Comparison of ENCODE assay signal across 8 cellular contexts in genomic region chr12:6182279-6182898, GRCh38. TPM values are rescaled to one million over a fixed set of nuclear protein-coding genes. Genes with fewer than 3 reads are reported as not detected.
DNase-seq lines count a peak whose midpoint lies in the region; ATAC-seq and TF ChIP-seq lines count a peak whose summit lies in the region.

No MANE protein-coding gene starts in this region.

- peaks cover 10% of the 10 kb centered on the region for H3K4me1 Mint-ChIP-seq in nephron

- peak overlapping the region; percentile 0 to 56 (median 42) for H3K4me3 Mint-ChIP-seq in nephron

- no peak for TF ChIP-seq CTCF in dorsolateral prefrontal cortex (IDR thresholded peaks at IDR 0.05 in 54 of 56, conservative IDR thresholded peaks at IDR 0.05 in 2 of 56; ENCODE audit: low read depth in 1 of 56, partially characterized antibody in 56 of 56)
- no peak for TF ChIP-seq CTCF in nephron (IDR thresholded peaks at IDR 0.05; ENCODE audit: unreplicated experiment in 3 of 3)

- H3K27me3 ChIP-seq in dorsolateral prefrontal cortex, result no peaks in the 10 kb centered on the region

- DNase-seq in AG08395 (ENCODE audit: low spot score) (peak; percentile 80), NCI-H187 treated with DMSO at 0.1 percent for 48 hours (lab: John Stamatoyannopoulos, UW) (peak; percentile 48), dorsolateral prefrontal cortex (peak in 5 of 10 donors; percentile 45 to 71 (median 58)), cerebellar nuclear complex (lab: John Stamatoyannopoulos, UW) (no peak)
- no peak for DNase-seq in activated CD4-positive, alpha-beta T cell treated with anti-CD3 and anti-CD28 coated beads, Interleukin-2, amount 50 U/mL, for 1 hour

- intact Hi-C loops in dorsolateral prefrontal cortex (cut with DNase I), result no loop called here

- peak overlapping the region in 58 of 59 donors; percentile 6 to 87 (median 74) for H3K27ac ChIP-seq in dorsolateral prefrontal cortex

- H3K4me3 ChIP-seq in dorsolateral prefrontal cortex, result peak overlapping the region in 4 of 59 donors; percentile 5 to 20 (median 13)

- peak overlapping the region; percentile 34 to 83 (median 81) for H3K27ac Mint-ChIP-seq in nephron

- no peaks in the 10 kb centered on the region for H3K27me3 Mint-ChIP-seq in nephron (ENCODE audit: low read depth)

- no peaks in the 10 kb centered on the region for H3K9me3 Mint-ChIP-seq in nephron

- ATAC-seq in GM19395 (IDR thresholded peaks at IDR 0.05; ENCODE audit: unreplicated experiment) (no peak), GM21723 (IDR thresholded peaks at IDR 0.05; ENCODE audit: unreplicated experiment) (no peak)

- H3K36me3 Mint-ChIP-seq in nephron (ENCODE audit: low read depth), result no peaks in the 10 kb centered on the region

RNA-seq across cellular contexts. Expression of gene CD9, which starts 17.8 kb away (rescaled TPM):
- total RNA-seq in dorsolateral prefrontal cortex, result 100 to 1,000 TPM in 60 of 120 experiments, 10 to 100 TPM in 60; 29.3 to 364 (median 99.0) TPM

RNA-seq across cellular contexts. Expression of gene VWF, which starts 57.9 kb away (rescaled TPM):
- total RNA-seq in dorsolateral prefrontal cortex, result 100 to 1,000 TPM in 52 of 120 experiments, 10 to 100 TPM in 68; 40.1 to 267 (median 91.6) TPM

Comparison
In these comparisons a context has a peak if more than half of its experiments do, and no peak if none do; other contexts are left out.
1. DNase-seq: peak in AG08395 (single experiment) and NCI-H187 treated with DMSO at 0.1 percent for 48 hours (single experiment); none in activated CD4-positive, alpha-beta T cell treated with anti-CD3 and anti-CD28 coated beads, Interleukin-2, amount 50 U/mL, for 1 hour (single experiment) and cerebellar nuclear complex (0 of 2).